ENCODE assay signal across 25 cellular contexts in genomic region chr13:50672025-50672424, GRCh38.
DNase-seq lines count a peak whose midpoint lies in the region; ATAC-seq and TF ChIP-seq lines count a peak whose summit lies in the region.
"Had no signal": no experiment of that assay in that cellular context is flagged by ENCODE, and none has a peak within 500 bp of the region (broad histone marks: within the 10 kb centered on the region; RNA-seq: fewer than 3 reads in every experiment).

No MANE protein-coding gene starts in this region.

- H3K27me3 Mint-ChIP-seq in neural crest cell (ENCODE audit: low read depth), result no peaks in the 10 kb centered on the region
- H3K27me3 Mint-ChIP-seq: CD4-positive, CD25-positive, alpha-beta regulatory T cell; dendritic cell treated with granulocyte-macrophage colony-stimulating factor and Interleukin-4, amounts not matched to agents 40 ng/mL and 50 ng/mL, for 4 days had no signal

- no TSS peak for BruUV-seq in PC-9 (replicated peaks; lab: Mats Ljungman, UMichigan)

- peak overlapping the region; percentile 37 for H3K27ac Mint-ChIP-seq in neural crest cell (ENCODE audit: unreplicated experiment)
- H3K27ac Mint-ChIP-seq: CD4-positive, CD25-positive, alpha-beta regulatory T cell; dendritic cell treated with granulocyte-macrophage colony-stimulating factor and Interleukin-4, amounts not matched to agents 40 ng/mL and 50 ng/mL, for 4 days; natural killer cell treated with Interleukin-12 subunit alpha and Interleukin-12 subunit beta and Interleukin-15 and Interleukin-18, amount 100 ng/mL, for 72 hours had no signal

- peaks cover 2% of the 10 kb centered on the region for H3K9me3 Mint-ChIP-seq in neural crest cell
- H3K9me3 Mint-ChIP-seq: natural killer cell treated with Interleukin-12 subunit alpha and Interleukin-12 subunit beta and Interleukin-15 and Interleukin-18, amount 100 ng/mL, for 72 hours had no signal

- no peaks in the 10 kb centered on the region for H3K9me2 ChIP-seq in PC-9 (ENCODE audit: insufficient read depth)

- no peaks in the 10 kb centered on the region for H3K36me3 ChIP-seq in PC-9 (ENCODE audit: low read depth)
- H3K36me3 ChIP-seq: HAP-1, tibial artery had no signal

- H3K4me3 Mint-ChIP-seq in neural crest cell, result no peak overlapping the region
- H3K4me3 Mint-ChIP-seq: CD4-positive, CD25-positive, alpha-beta regulatory T cell; dendritic cell treated with granulocyte-macrophage colony-stimulating factor and Interleukin-4, amounts not matched to agents 40 ng/mL and 50 ng/mL, for 4 days; natural killer cell treated with Interleukin-12 subunit alpha and Interleukin-12 subunit beta and Interleukin-15 and Interleukin-18, amount 100 ng/mL, for 72 hours had no signal

- H3K36me3 Mint-ChIP-seq in neural crest cell (ENCODE audit: low read depth), result no peaks in the 10 kb centered on the region
- H3K36me3 Mint-ChIP-seq: natural killer cell treated with Interleukin-12 subunit alpha and Interleukin-12 subunit beta and Interleukin-15 and Interleukin-18, amount 100 ng/mL, for 72 hours had no signal

- CTCF ChIA-PET in PC-9 (lab: Charles Lee), result no interaction called here

- H3K4me2 ChIP-seq in PC-9, result peak overlapping the region; percentile 50

- no peak overlapping the region for H2AFZ ChIP-seq in PC-9

- H3K27me3 ChIP-seq in PC-9 (ENCODE audit: insufficient read depth, low read depth), result no peaks in the 10 kb centered on the region
- H3K27me3 ChIP-seq: foreskin keratinocyte, tibial artery had no signal

- no peaks in the 10 kb centered on the region for H4K20me1 ChIP-seq in PC-9 (ENCODE audit: insufficient read depth)

- H3K4me1 Mint-ChIP-seq in neural crest cell, result peaks cover 45% of the 10 kb centered on the region
- H3K4me1 Mint-ChIP-seq: CD4-positive, CD25-positive, alpha-beta regulatory T cell had no signal

- TF ChIP-seq CTCF in PC-9 (conservative IDR thresholded peaks at IDR 0.05) (no peak), epithelial cell of esophagus (IDR thresholded peaks at IDR 0.05; ENCODE audit: insufficient read depth, low read depth, low read length, missing control alignments) (no peak), neural crest cell (conservative IDR thresholded peaks at IDR 0.05) (no peak)

- intact Hi-C loops in PC-9 (cut with micrococcal nuclease; ENCODE audit: unreplicated experiment), result loop anchor here (10.0 kb wide), 1 partner anchor 547 kb away; no protein-coding TSS in a partner anchor

- H3K9me3 ChIP-seq in PC-9 (ENCODE audit: insufficient read depth, low read depth), result no peaks in the 10 kb centered on the region; the same call in 1 of the 2 replicates
- H3K9me3 ChIP-seq: HAP-1, tibial artery had no signal

- peak overlapping the region; percentile 64 for H3K27ac ChIP-seq in PC-9
- H3K27ac ChIP-seq: foreskin keratinocyte, tibial artery had no signal

- POLR2A ChIA-PET in PC-9 (lab: Charles Lee; ENCODE audit: unreplicated experiment), result no interaction called here

- ATAC-seq in GM18858 (IDR thresholded peaks at IDR 0.05; ENCODE audit: unreplicated experiment), result no peak
- ATAC-seq: foreskin keratinocyte; K562; natural killer cell treated with Interleukin-12 subunit alpha and Interleukin-12 subunit beta and Interleukin-15 and Interleukin-18, amount 100 ng/mL, for 72 hours had no signal

- peaks cover 33% of the 10 kb centered on the region for H3F3A ChIP-seq in PC-9 (ENCODE audit: insufficient read depth, low read depth)

- H3K4me1 ChIP-seq in PC-9 (replicated peaks; ENCODE audit: insufficient read depth), result peaks cover 56% of the 10 kb centered on the region
- H3K4me1 ChIP-seq: foreskin keratinocyte, HAP-1, tibial artery had no signal

- peak; percentile 35 for DNase-seq in EH (ENCODE audit: low read depth)
- DNase-seq in PC-9, result peak; percentile 12 to 84
- peak; percentile 66 for DNase-seq in epithelial cell of esophagus (ENCODE audit: low read depth)
- DNase-seq in neural crest cell (ENCODE audit: low read depth, low spot score), result no peak
- no peak for DNase-seq in NCI-H748 (lab: John Stamatoyannopoulos, UW; ENCODE audit: unreplicated experiment)
- no peak for DNase-seq in NCI-H1092 (lab: John Stamatoyannopoulos, UW)
- no peak for DNase-seq in activated CD4-positive, alpha-beta T cell treated with anti-CD3 and anti-CD28 coated beads for 4 hours
- DNase-seq: activated CD8-positive, alpha-beta memory T cell treated with anti-CD3 and anti-CD28 coated beads, Interleukin-2, amount 50 U/mL, for 48 hours; activated effector memory CD4-positive, alpha-beta T cell treated with anti-CD3 and anti-CD28 coated beads, Interleukin-2, amount 50 U/mL, for 16 hours; CD4-positive, CD25-positive, alpha-beta regulatory T cell; DMS79; midbrain; NCI-H1105; NCI-H2029 treated with DMSO at 0.1 percent for 48 hours; posterior cingulate gyrus; SHP77 treated with DMSO at 0.1 percent for 48 hours; stimulated activated CD4-positive, alpha-beta T cell treated with anti-CD3 and anti-CD28 coated beads, Interleukin-2, amount 100 ng/mL, for 48 hours; stimulated activated naive CD4-positive, alpha-beta T cell treated with Interleukin-2 at 50 U/mL for 16 hours had no signal

- no peak overlapping the region for H3K4me3 ChIP-seq in PC-9
- H3K4me3 ChIP-seq in epithelial cell of esophagus (ENCODE audit: low read length), result no peak overlapping the region
- H3K4me3 ChIP-seq: HAP-1, K562, tibial artery had no signal

- H3K79me2 ChIP-seq in PC-9 (ENCODE audit: low read depth), result no peaks in the 10 kb centered on the region

Comparison
In these comparisons a context has a peak if more than half of its experiments do, and no peak if none do; other contexts are left out.
1. DNase-seq: peak in EH (single experiment), PC-9 (2 of 2) and epithelial cell of esophagus (single experiment); none in neural crest cell (single experiment), NCI-H748 (single experiment), NCI-H1092 (single experiment) and activated CD4-positive, alpha-beta T cell treated with anti-CD3 and anti-CD28 coated beads for 4 hours (0 of 2).